2 cellular contexts compared by ENCODE assay signal in the genomic region with DNA sequence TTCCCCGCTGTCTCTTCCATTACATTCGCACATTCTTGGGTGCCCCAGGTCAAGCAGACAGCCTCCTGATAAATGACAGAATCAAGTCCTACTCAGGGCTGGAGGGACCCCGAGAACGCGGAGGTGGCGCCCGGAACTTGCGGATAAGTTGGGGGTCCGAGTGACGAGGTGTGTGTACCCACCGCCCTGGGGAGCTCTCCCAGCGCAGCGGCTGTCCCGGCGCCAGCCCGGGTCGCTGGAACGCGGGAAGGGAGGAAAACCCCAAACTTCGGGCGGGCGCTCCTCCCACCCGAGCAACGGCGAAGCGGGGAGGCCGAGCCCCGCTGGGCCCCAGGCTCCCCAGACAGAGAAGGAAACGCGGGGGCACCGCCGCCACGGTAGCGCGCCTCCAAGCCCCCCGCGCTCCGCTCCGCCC.
TF ChIP-seq lines count a peak whose summit lies in the region.

No MANE protein-coding gene starts in this region.

TF ChIP-seq in A549, 52 proteins besides CTCF, POLR2A, EP300 and RAD21:
- no peak for TF ChIP-seq SMC3 (IDR thresholded peaks at IDR 0.05)
- TF ChIP-seq KDM1A (IDR thresholded peaks at IDR 0.05; ENCODE audit: low read depth) = no peak
- no peak for TF ChIP-seq BCL3 (IDR thresholded peaks at IDR 0.05)
- TF ChIP-seq CEBPB (IDR thresholded peaks at IDR 0.05) = no peak
- TF ChIP-seq FOSB (CRISPR knock-in tag; IDR thresholded peaks at IDR 0.05) = no peak
- no peak for TF ChIP-seq MAFK (IDR thresholded peaks at IDR 0.05; ENCODE audit: partially characterized antibody)
- TF ChIP-seq EHF (CRISPR knock-in tag; IDR thresholded peaks at IDR 0.05) = no peak
- TF ChIP-seq TFCP2L1 (CRISPR knock-in tag; IDR thresholded peaks at IDR 0.05) = peak; percentile 28; the same call in 1 of the 2 replicates
- no peak for TF ChIP-seq SREBF2 (IDR thresholded peaks at IDR 0.05)
- TF ChIP-seq PBX3 (IDR thresholded peaks at IDR 0.05) = no peak
- TF ChIP-seq JUN (IDR thresholded peaks at IDR 0.05) = no peak
- TF ChIP-seq, protein P1, sequence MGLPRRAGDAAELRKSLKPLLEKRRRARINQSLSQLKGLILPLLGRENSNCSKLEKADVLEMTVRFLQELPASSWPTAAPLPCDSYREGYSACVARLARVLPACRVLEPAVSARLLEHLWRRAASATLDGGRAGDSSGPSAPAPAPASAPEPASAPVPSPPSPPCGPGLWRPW (IDR thresholded peaks at IDR 0.05) = no peak
- TF ChIP-seq RNF2 (IDR thresholded peaks at IDR 0.05; ENCODE audit: borderline replicate concordance, low read depth) = no peak
- TF ChIP-seq ESRRA (IDR thresholded peaks at IDR 0.05; ENCODE audit: borderline replicate concordance, low read length) = no peak
- TF ChIP-seq GATA3 (IDR thresholded peaks at IDR 0.05; ENCODE audit: borderline replicate concordance) = no peak
- 0 out of 2 replicates have a peak, but pooled peaks have one; percentile 9 for TF ChIP-seq ZC3H11A (IDR thresholded peaks at IDR 0.05)
- TF ChIP-seq PHF8 (IDR thresholded peaks at IDR 0.05; ENCODE audit: borderline replicate concordance, low read depth) = peak; percentile 54; the same call in 1 of the 2 replicates
- no peak for TF ChIP-seq RARB (CRISPR knock-in tag; IDR thresholded peaks at IDR 0.05)
- TF ChIP-seq RCOR1 (IDR thresholded peaks at IDR 0.05; ENCODE audit: low read depth, low read length) = no peak
- TF ChIP-seq, protein P2, sequence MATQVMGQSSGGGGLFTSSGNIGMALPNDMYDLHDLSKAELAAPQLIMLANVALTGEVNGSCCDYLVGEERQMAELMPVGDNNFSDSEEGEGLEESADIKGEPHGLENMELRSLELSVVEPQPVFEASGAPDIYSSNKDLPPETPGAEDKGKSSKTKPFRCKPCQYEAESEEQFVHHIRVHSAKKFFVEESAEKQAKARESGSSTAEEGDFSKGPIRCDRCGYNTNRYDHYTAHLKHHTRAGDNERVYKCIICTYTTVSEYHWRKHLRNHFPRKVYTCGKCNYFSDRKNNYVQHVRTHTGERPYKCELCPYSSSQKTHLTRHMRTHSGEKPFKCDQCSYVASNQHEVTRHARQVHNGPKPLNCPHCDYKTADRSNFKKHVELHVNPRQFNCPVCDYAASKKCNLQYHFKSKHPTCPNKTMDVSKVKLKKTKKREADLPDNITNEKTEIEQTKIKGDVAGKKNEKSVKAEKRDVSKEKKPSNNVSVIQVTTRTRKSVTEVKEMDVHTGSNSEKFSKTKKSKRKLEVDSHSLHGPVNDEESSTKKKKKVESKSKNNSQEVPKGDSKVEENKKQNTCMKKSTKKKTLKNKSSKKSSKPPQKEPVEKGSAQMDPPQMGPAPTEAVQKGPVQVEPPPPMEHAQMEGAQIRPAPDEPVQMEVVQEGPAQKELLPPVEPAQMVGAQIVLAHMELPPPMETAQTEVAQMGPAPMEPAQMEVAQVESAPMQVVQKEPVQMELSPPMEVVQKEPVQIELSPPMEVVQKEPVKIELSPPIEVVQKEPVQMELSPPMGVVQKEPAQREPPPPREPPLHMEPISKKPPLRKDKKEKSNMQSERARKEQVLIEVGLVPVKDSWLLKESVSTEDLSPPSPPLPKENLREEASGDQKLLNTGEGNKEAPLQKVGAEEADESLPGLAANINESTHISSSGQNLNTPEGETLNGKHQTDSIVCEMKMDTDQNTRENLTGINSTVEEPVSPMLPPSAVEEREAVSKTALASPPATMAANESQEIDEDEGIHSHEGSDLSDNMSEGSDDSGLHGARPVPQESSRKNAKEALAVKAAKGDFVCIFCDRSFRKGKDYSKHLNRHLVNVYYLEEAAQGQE (IDR thresholded peaks at IDR 0.05) = no peak
- no peak for TF ChIP-seq FOSL2 (IDR thresholded peaks at IDR 0.05)
- no peak for TF ChIP-seq FOSL2 (CRISPR knock-in tag; IDR thresholded peaks at IDR 0.05)
- TF ChIP-seq ZFP36 (IDR thresholded peaks at IDR 0.05; ENCODE audit: borderline replicate concordance, partially characterized antibody) = no peak
- no peak for TF ChIP-seq JUNB (IDR thresholded peaks at IDR 0.05)

TF ChIP-seq in H1, 55 proteins besides CTCF, POLR2A, EP300 and RAD21:
- TF ChIP-seq EGR1 (IDR thresholded peaks at IDR 0.05; ENCODE audit: borderline replicate concordance, low read depth, low read length) (0 out of 2 replicates have a peak, but pooled peaks have one; percentile 5), SUZ12 (IDR thresholded peaks at IDR 0.05; ENCODE audit: low read length) (no peak), SP4 (IDR thresholded peaks at IDR 0.05; ENCODE audit: low read length) (no peak), POLR2AphosphoS5 (IDR thresholded peaks at IDR 0.05; ENCODE audit: low read depth, low read length) (no peak), KDM4A (IDR thresholded peaks at IDR 0.05; ENCODE audit: low read depth, low read length, severe bottlenecking) (no peak), MAX (IDR thresholded peaks at IDR 0.05) (no peak), CHD1 (IDR thresholded peaks at IDR 0.05; ENCODE audit: low read depth, low read length) (no peak), POU5F1 (IDR thresholded peaks at IDR 0.05; ENCODE audit: low read depth, low read length) (no peak), SIN3A (conservative IDR thresholded peaks at IDR 0.05 in 1 of 2, IDR thresholded peaks at IDR 0.05 in 1 of 2; ENCODE audit: low read depth in 1 of 2, low read length in 2 of 2) (0 out of 4 replicates have a peak, but pooled peaks of 1 of the 2 experiments have one; percentile 35), SRF (IDR thresholded peaks at IDR 0.05; ENCODE audit: low read depth, low read length) (no peak), GABPA (IDR thresholded peaks at IDR 0.05; ENCODE audit: borderline replicate concordance, insufficient read depth, low read length) (0 out of 2 replicates have a peak, but pooled peaks have one; percentile 65)
- TF ChIP-seq, protein P3, sequence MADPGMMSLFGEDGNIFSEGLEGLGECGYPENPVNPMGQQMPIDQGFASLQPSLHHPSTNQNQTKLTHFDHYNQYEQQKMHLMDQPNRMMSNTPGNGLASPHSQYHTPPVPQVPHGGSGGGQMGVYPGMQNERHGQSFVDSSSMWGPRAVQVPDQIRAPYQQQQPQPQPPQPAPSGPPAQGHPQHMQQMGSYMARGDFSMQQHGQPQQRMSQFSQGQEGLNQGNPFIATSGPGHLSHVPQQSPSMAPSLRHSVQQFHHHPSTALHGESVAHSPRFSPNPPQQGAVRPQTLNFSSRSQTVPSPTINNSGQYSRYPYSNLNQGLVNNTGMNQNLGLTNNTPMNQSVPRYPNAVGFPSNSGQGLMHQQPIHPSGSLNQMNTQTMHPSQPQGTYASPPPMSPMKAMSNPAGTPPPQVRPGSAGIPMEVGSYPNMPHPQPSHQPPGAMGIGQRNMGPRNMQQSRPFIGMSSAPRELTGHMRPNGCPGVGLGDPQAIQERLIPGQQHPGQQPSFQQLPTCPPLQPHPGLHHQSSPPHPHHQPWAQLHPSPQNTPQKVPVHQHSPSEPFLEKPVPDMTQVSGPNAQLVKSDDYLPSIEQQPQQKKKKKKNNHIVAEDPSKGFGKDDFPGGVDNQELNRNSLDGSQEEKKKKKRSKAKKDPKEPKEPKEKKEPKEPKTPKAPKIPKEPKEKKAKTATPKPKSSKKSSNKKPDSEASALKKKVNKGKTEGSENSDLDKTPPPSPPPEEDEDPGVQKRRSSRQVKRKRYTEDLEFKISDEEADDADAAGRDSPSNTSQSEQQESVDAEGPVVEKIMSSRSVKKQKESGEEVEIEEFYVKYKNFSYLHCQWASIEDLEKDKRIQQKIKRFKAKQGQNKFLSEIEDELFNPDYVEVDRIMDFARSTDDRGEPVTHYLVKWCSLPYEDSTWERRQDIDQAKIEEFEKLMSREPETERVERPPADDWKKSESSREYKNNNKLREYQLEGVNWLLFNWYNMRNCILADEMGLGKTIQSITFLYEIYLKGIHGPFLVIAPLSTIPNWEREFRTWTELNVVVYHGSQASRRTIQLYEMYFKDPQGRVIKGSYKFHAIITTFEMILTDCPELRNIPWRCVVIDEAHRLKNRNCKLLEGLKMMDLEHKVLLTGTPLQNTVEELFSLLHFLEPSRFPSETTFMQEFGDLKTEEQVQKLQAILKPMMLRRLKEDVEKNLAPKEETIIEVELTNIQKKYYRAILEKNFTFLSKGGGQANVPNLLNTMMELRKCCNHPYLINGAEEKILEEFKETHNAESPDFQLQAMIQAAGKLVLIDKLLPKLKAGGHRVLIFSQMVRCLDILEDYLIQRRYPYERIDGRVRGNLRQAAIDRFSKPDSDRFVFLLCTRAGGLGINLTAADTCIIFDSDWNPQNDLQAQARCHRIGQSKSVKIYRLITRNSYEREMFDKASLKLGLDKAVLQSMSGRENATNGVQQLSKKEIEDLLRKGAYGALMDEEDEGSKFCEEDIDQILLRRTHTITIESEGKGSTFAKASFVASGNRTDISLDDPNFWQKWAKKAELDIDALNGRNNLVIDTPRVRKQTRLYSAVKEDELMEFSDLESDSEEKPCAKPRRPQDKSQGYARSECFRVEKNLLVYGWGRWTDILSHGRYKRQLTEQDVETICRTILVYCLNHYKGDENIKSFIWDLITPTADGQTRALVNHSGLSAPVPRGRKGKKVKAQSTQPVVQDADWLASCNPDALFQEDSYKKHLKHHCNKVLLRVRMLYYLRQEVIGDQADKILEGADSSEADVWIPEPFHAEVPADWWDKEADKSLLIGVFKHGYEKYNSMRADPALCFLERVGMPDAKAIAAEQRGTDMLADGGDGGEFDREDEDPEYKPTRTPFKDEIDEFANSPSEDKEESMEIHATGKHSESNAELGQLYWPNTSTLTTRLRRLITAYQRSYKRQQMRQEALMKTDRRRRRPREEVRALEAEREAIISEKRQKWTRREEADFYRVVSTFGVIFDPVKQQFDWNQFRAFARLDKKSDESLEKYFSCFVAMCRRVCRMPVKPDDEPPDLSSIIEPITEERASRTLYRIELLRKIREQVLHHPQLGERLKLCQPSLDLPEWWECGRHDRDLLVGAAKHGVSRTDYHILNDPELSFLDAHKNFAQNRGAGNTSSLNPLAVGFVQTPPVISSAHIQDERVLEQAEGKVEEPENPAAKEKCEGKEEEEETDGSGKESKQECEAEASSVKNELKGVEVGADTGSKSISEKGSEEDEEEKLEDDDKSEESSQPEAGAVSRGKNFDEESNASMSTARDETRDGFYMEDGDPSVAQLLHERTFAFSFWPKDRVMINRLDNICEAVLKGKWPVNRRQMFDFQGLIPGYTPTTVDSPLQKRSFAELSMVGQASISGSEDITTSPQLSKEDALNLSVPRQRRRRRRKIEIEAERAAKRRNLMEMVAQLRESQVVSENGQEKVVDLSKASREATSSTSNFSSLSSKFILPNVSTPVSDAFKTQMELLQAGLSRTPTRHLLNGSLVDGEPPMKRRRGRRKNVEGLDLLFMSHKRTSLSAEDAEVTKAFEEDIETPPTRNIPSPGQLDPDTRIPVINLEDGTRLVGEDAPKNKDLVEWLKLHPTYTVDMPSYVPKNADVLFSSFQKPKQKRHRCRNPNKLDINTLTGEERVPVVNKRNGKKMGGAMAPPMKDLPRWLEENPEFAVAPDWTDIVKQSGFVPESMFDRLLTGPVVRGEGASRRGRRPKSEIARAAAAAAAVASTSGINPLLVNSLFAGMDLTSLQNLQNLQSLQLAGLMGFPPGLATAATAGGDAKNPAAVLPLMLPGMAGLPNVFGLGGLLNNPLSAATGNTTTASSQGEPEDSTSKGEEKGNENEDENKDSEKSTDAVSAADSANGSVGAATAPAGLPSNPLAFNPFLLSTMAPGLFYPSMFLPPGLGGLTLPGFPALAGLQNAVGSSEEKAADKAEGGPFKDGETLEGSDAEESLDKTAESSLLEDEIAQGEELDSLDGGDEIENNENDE (IDR thresholded peaks at IDR 0.05; ENCODE audit: insufficient replicate concordance, low read length) = no peak
